ENCODE assay signal across 1 cellular context in the genomic region with DNA sequence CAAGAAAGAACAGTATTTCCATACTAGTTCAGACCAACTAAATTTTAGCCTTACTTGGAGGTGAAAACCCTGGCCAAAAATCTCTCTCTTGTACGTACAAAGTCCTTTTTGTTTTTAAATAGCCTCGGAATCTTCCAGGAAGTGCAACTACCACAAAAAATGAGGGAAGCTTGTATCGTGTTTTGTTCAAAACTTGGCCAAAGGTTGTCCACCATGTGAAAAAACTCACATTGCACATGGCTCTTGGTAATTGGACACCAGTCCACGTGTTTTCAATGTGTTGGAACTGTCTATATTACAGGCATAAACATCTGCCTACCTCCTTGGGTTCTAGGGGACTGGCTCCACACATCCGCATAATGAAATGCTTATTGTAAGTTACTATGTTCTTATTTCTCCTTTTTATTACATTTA.
TF ChIP-seq lines count a peak whose summit lies in the region.

No MANE protein-coding gene starts in this region.

TF ChIP-seq in HepG2, 621 proteins besides CTCF, POLR2A, EP300 and RAD21 (continued from another document and continues in another):
- TF ChIP-seq KDM2A (CRISPR knock-in tag; IDR thresholded peaks at IDR 0.05; ENCODE audit: borderline replicate concordance, low read depth), result no peak
- TF ChIP-seq ZNF382 (CRISPR knock-in tag; IDR thresholded peaks at IDR 0.05; ENCODE audit: borderline replicate concordance), result no peak
- TF ChIP-seq AGO2 (optimal IDR thresholded peaks at IDR 0.05; ENCODE audit: low read depth, low read length), result no peak
- no peak for TF ChIP-seq ZNF7 (CRISPR knock-in tag; IDR thresholded peaks at IDR 0.05)
- no peak for TF ChIP-seq HES4 (CRISPR knock-in tag; IDR thresholded peaks at IDR 0.05; ENCODE audit: borderline replicate concordance)
- TF ChIP-seq, protein P1, sequence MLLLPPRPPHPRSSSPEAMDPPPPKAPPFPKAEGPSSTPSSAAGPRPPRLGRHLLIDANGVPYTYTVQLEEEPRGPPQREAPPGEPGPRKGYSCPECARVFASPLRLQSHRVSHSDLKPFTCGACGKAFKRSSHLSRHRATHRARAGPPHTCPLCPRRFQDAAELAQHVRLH (CRISPR knock-in tag; IDR thresholded peaks at IDR 0.05; ENCODE audit: borderline replicate concordance, low read depth), result no peak
- TF ChIP-seq NR2F1 (CRISPR knock-in tag; IDR thresholded peaks at IDR 0.05), result no peak
- TF ChIP-seq, protein P2, sequence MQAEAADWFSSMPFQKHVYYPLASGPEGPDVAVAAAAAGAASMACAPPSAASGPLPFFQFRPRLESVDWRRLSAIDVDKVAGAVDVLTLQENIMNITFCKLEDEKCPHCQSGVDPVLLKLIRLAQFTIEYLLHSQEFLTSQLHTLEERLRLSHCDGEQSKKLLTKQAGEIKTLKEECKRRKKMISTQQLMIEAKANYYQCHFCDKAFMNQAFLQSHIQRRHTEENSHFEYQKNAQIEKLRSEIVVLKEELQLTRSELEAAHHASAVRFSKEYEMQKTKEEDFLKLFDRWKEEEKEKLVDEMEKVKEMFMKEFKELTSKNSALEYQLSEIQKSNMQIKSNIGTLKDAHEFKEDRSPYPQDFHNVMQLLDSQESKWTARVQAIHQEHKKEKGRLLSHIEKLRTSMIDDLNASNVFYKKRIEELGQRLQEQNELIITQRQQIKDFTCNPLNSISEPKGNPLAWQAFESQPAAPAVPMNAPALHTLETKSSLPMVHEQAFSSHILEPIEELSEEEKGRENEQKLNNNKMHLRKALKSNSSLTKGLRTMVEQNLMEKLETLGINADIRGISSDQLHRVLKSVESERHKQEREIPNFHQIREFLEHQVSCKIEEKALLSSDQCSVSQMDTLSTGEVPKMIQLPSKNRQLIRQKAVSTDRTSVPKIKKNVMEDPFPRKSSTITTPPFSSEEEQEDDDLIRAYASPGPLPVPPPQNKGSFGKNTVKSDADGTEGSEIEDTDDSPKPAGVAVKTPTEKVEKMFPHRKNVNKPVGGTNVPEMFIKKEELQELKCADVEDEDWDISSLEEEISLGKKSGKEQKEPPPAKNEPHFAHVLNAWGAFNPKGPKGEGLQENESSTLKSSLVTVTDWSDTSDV (CRISPR knock-in tag; IDR thresholded peaks at IDR 0.05), result no peak
- TF ChIP-seq ZNF160 (CRISPR knock-in tag; IDR thresholded peaks at IDR 0.05), result no peak
- TF ChIP-seq RFX3 (CRISPR knock-in tag; IDR thresholded peaks at IDR 0.05), result no peak
- no peak for TF ChIP-seq SP4 (CRISPR knock-in tag; IDR thresholded peaks at IDR 0.05)
- TF ChIP-seq, protein P3, sequence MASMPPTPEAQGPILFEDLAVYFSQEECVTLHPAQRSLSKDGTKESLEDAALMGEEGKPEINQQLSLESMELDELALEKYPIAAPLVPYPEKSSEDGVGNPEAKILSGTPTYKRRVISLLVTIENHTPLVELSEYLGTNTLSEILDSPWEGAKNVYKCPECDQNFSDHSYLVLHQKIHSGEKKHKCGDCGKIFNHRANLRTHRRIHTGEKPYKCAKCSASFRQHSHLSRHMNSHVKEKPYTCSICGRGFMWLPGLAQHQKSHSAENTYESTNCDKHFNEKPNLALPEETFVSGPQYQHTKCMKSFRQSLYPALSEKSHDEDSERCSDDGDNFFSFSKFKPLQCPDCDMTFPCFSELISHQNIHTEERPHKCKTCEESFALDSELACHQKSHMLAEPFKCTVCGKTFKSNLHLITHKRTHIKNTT (CRISPR knock-in tag; IDR thresholded peaks at IDR 0.05), result no peak
- no peak for TF ChIP-seq KAT2B (IDR thresholded peaks at IDR 0.05; ENCODE audit: borderline replicate concordance, low read depth, low read length)
- no peak for TF ChIP-seq ZNF614 (CRISPR knock-in tag; IDR thresholded peaks at IDR 0.05; ENCODE audit: borderline replicate concordance)
- TF ChIP-seq IRX3 (CRISPR knock-in tag; IDR thresholded peaks at IDR 0.05; ENCODE audit: borderline replicate concordance, low read depth), result no peak
- TF ChIP-seq SMYD3 (CRISPR knock-in tag; IDR thresholded peaks at IDR 0.05), result no peak
- TF ChIP-seq SMARCE1 (IDR thresholded peaks at IDR 0.05; ENCODE audit: borderline replicate concordance), result no peak
- peak; percentile 43; the same call in 1 of the 2 replicates for TF ChIP-seq ZBTB20 (CRISPR knock-in tag; IDR thresholded peaks at IDR 0.05; ENCODE audit: borderline replicate concordance, low read depth)
- TF ChIP-seq, protein P4, sequence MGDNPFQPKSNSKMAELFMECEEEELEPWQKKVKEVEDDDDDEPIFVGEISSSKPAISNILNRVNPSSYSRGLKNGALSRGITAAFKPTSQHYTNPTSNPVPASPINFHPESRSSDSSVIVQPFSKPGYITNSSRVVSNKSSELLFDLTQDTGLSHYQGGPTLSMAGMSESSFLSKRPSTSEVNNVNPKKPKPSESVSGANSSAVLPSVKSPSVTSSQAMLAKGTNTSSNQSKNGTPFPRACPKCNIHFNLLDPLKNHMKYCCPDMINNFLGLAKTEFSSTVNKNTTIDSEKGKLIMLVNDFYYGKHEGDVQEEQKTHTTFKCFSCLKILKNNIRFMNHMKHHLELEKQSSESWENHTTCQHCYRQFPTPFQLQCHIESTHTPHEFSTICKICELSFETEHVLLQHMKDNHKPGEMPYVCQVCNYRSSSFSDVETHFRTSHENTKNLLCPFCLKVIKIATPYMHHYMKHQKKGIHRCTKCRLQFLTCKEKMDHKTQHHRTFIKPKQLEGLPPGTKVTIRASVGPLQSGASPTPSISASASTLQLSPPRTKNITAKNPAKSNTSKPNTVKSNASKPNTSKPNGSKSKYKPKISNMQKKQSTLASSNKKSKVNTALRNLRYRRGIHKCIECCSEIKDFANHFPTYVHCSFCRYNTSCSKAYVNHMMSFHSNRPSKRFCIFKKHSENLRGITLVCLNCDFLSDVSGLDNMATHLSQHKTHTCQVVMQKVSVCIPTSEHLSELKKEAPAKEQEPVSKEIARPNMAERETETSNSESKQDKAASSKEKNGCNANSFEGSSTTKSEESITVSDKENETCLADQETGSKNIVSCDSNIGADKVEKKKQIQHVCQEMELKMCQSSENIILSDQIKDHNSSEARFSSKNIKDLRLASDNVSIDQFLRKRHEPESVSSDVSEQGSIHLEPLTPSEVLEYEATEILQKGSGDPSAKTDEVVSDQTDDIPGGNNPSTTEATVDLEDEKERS (CRISPR knock-in tag; IDR thresholded peaks at IDR 0.05), result no peak
- no peak for TF ChIP-seq AKAP8 (CRISPR knock-in tag; IDR thresholded peaks at IDR 0.05)
- TF ChIP-seq MBNL3 (CRISPR knock-in tag; conservative IDR thresholded peaks at IDR 0.05), result no peak
- TF ChIP-seq U2AF2 (IDR thresholded peaks at IDR 0.05; ENCODE audit: low read depth, low read length), result no peak
- no peak for TF ChIP-seq JARID2 (CRISPR knock-in tag; IDR thresholded peaks at IDR 0.05; ENCODE audit: insufficient replicate concordance)
- TF ChIP-seq ZSCAN12 (CRISPR knock-in tag; IDR thresholded peaks at IDR 0.05), result 0 out of 2 replicates have a peak, but pooled peaks have one; percentile 50
- TF ChIP-seq, protein P5, sequence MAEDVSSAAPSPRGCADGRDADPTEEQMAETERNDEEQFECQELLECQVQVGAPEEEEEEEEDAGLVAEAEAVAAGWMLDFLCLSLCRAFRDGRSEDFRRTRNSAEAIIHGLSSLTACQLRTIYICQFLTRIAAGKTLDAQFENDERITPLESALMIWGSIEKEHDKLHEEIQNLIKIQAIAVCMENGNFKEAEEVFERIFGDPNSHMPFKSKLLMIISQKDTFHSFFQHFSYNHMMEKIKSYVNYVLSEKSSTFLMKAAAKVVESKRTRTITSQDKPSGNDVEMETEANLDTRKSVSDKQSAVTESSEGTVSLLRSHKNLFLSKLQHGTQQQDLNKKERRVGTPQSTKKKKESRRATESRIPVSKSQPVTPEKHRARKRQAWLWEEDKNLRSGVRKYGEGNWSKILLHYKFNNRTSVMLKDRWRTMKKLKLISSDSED (CRISPR knock-in tag; IDR thresholded peaks at IDR 0.05), result no peak
- no peak for TF ChIP-seq MLLT10 (CRISPR knock-in tag; IDR thresholded peaks at IDR 0.05)
- peak; percentile 88 for TF ChIP-seq ZNF878 (CRISPR knock-in tag; IDR thresholded peaks at IDR 0.05)
- TF ChIP-seq, protein P6, sequence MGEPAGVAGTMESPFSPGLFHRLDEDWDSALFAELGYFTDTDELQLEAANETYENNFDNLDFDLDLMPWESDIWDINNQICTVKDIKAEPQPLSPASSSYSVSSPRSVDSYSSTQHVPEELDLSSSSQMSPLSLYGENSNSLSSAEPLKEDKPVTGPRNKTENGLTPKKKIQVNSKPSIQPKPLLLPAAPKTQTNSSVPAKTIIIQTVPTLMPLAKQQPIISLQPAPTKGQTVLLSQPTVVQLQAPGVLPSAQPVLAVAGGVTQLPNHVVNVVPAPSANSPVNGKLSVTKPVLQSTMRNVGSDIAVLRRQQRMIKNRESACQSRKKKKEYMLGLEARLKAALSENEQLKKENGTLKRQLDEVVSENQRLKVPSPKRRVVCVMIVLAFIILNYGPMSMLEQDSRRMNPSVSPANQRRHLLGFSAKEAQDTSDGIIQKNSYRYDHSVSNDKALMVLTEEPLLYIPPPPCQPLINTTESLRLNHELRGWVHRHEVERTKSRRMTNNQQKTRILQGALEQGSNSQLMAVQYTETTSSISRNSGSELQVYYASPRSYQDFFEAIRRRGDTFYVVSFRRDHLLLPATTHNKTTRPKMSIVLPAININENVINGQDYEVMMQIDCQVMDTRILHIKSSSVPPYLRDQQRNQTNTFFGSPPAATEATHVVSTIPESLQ (CRISPR knock-in tag; conservative IDR thresholded peaks at IDR 0.05), result no peak
- no peak for TF ChIP-seq ZNF652 (CRISPR knock-in tag; IDR thresholded peaks at IDR 0.05; ENCODE audit: borderline replicate concordance, low read depth)
- TF ChIP-seq ATF1 (CRISPR knock-in tag; IDR thresholded peaks at IDR 0.05), result no peak
- no peak for TF ChIP-seq GTF3A (CRISPR knock-in tag; conservative IDR thresholded peaks at IDR 0.05)
- TF ChIP-seq SP1 (IDR thresholded peaks at IDR 0.05), result no peak
- TF ChIP-seq SP1 (CRISPR knock-in tag; IDR thresholded peaks at IDR 0.05), result no peak
- no peak for TF ChIP-seq IKZF1 (IDR thresholded peaks at IDR 0.05)
- no peak for TF ChIP-seq ETV6 (CRISPR knock-in tag; conservative IDR thresholded peaks at IDR 0.05)
- no peak for TF ChIP-seq ZNF136 (CRISPR knock-in tag; IDR thresholded peaks at IDR 0.05; ENCODE audit: low read depth)
- TF ChIP-seq FOXK2 (IDR thresholded peaks at IDR 0.05), result no peak
- TF ChIP-seq FOXM1 (CRISPR knock-in tag; IDR thresholded peaks at IDR 0.05), result no peak
- TF ChIP-seq EZH2 (conservative IDR thresholded peaks at IDR 0.05; ENCODE audit: low read depth, low read length), result no peak
- TF ChIP-seq, protein P7, sequence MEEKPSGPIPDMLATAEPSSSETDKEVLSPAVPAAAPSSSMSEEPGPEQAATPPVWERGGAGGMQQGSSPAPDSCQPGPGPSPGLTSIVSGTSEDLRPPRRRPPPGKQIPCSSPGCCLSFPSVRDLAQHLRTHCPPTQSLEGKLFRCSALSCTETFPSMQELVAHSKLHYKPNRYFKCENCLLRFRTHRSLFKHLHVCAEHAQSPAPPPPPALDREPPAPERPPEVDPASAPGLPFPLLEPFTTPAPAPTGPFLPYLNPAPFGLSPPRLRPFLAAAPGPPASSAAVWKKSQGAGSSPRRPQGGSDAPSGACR (CRISPR knock-in tag; IDR thresholded peaks at IDR 0.05), result 0 out of 2 replicates have a peak, but pooled peaks have one; percentile 33
- TF ChIP-seq ZNF3 (CRISPR knock-in tag; IDR thresholded peaks at IDR 0.05), result no peak
- no peak for TF ChIP-seq CBFB (CRISPR knock-in tag; IDR thresholded peaks at IDR 0.05)
- no peak for TF ChIP-seq ZNF550 (CRISPR knock-in tag; IDR thresholded peaks at IDR 0.05; ENCODE audit: borderline replicate concordance)
- TF ChIP-seq POLR2AphosphoS5 (IDR thresholded peaks at IDR 0.05; ENCODE audit: low read depth, low read length), result no peak
- no peak for TF ChIP-seq ZSCAN31 (CRISPR knock-in tag; IDR thresholded peaks at IDR 0.05; ENCODE audit: low read depth)
- TF ChIP-seq ZNF619 (CRISPR knock-in tag; IDR thresholded peaks at IDR 0.05), result no peak
- no peak for TF ChIP-seq ZNF256 (CRISPR knock-in tag; conservative IDR thresholded peaks at IDR 0.05)
- peak; percentile 77 for TF ChIP-seq RNF2 (conservative IDR thresholded peaks at IDR 0.05; ENCODE audit: low read depth)
- no peak for TF ChIP-seq PCBP2 (optimal IDR thresholded peaks at IDR 0.05; ENCODE audit: low read depth, low read length, poor library complexity, severe bottlenecking)
- no peak for TF ChIP-seq TBX3 (IDR thresholded peaks at IDR 0.05; ENCODE audit: borderline replicate concordance)
- TF ChIP-seq FOXA1 (IDR thresholded peaks at IDR 0.05), result no peak
- TF ChIP-seq FOXA1 (CRISPR knock-in tag; IDR thresholded peaks at IDR 0.05), result no peak
- TF ChIP-seq, protein P8, sequence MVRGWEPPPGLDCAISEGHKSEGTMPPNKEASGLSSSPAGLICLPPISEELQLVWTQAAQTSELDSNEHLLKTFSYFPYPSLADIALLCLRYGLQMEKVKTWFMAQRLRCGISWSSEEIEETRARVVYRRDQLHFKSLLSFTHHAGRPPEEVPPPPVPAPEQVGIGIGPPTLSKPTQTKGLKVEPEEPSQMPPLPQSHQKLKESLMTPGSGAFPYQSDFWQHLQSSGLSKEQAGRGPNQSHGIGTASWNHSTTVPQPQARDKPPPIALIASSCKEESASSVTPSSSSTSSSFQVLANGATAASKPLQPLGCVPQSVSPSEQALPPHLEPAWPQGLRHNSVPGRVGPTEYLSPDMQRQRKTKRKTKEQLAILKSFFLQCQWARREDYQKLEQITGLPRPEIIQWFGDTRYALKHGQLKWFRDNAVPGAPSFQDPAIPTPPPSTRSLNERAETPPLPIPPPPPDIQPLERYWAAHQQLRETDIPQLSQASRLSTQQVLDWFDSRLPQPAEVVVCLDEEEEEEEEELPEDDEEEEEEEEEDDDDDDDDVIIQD (CRISPR knock-in tag; IDR thresholded peaks at IDR 0.05; ENCODE audit: low read depth), result peak; percentile 33; the same call in 1 of the 2 replicates
- TF ChIP-seq, protein P9, sequence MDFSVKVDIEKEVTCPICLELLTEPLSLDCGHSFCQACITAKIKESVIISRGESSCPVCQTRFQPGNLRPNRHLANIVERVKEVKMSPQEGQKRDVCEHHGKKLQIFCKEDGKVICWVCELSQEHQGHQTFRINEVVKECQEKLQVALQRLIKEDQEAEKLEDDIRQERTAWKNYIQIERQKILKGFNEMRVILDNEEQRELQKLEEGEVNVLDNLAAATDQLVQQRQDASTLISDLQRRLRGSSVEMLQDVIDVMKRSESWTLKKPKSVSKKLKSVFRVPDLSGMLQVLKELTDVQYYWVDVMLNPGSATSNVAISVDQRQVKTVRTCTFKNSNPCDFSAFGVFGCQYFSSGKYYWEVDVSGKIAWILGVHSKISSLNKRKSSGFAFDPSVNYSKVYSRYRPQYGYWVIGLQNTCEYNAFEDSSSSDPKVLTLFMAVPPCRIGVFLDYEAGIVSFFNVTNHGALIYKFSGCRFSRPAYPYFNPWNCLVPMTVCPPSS (IDR thresholded peaks at IDR 0.05), result no peak
- TF ChIP-seq ZNF883 (CRISPR knock-in tag; IDR thresholded peaks at IDR 0.05; ENCODE audit: not compliant biosample characterization), result no peak
- no peak for TF ChIP-seq U2AF1 (optimal IDR thresholded peaks at IDR 0.05; ENCODE audit: low read depth, low read length)
- no peak for TF ChIP-seq RFXANK (CRISPR knock-in tag; IDR thresholded peaks at IDR 0.05)
- peak; percentile 92; the same call in 1 of the 2 replicates for TF ChIP-seq ZFP37 (CRISPR knock-in tag; IDR thresholded peaks at IDR 0.05; ENCODE audit: borderline replicate concordance)
- TF ChIP-seq, protein P10, sequence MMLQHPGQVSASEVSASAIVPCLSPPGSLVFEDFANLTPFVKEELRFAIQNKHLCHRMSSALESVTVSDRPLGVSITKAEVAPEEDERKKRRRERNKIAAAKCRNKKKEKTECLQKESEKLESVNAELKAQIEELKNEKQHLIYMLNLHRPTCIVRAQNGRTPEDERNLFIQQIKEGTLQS (CRISPR knock-in tag; IDR thresholded peaks at IDR 0.05), result no peak
- TF ChIP-seq ZSCAN20 (CRISPR knock-in tag; IDR thresholded peaks at IDR 0.05; ENCODE audit: borderline replicate concordance), result 0 out of 2 replicates have a peak, but pooled peaks have one; percentile 37
- no peak for TF ChIP-seq HDAC1 (CRISPR knock-in tag; IDR thresholded peaks at IDR 0.05)
- TF ChIP-seq ZSCAN9 (CRISPR knock-in tag; IDR thresholded peaks at IDR 0.05; ENCODE audit: borderline replicate concordance), result peak; percentile 75; the same call in 1 of the 2 replicates
